10 cellular contexts compared by ENCODE assay signal in genomic region chr4:112735474-112735951, GRCh38.
DNase-seq lines count a peak whose midpoint lies in the region; ATAC-seq and FAIRE-seq lines count a peak whose summit lies in the region.
"Had no signal": no experiment of that assay in that cellular context is flagged by ENCODE, and none has a peak within 500 bp of the region (broad histone marks: within the 10 kb centered on the region; RNA-seq: fewer than 3 reads in every experiment).

No MANE protein-coding gene starts in this region.

- H2BK5ac ChIP-seq in mesenchymal stem cell (ENCODE audit: low read depth, low read length, poor library complexity, severe bottlenecking): no peak overlapping the region
- H2BK5ac ChIP-seq in neuronal stem cell (ENCODE audit: low read length): no peak overlapping the region

- H3K27ac ChIP-seq in mesenchymal stem cell (ENCODE audit: low read length, poor library complexity, severe bottlenecking) (no peak overlapping the region), neuronal stem cell (replicated peaks; ENCODE audit: low read length) (no peak overlapping the region)
- H3K27ac ChIP-seq: BLaER1 treated with 17β-estradiol and CSF1 and Interleukin-3, amounts not matched to agents 10 nM and 100 nM; pancreas had no signal

- H2BK12ac ChIP-seq in mesenchymal stem cell (ENCODE audit: low read length in 2 of 2) (no peak overlapping the region), neuronal stem cell (ENCODE audit: low read length) (no peak overlapping the region)

- peaks cover 19% of the 10 kb centered on the region for H3K4me1 Mint-ChIP-seq in T-helper 1 cell treated with Interleukin-12 subunit alpha and Interleukin-12 subunit beta and Interleukin-4 antibody, amounts not matched to agents 30 μg/mL and 1 μg/mL, for 36 hours (ENCODE audit: low read depth)

- H3K23ac ChIP-seq in mesenchymal stem cell (ENCODE audit: low read length in 2 of 2) (no peak overlapping the region), neuronal stem cell (ENCODE audit: low read depth, low read length, poor library complexity) (no peak overlapping the region)

- H3K9me3 Mint-ChIP-seq in T-helper 1 cell treated with Interleukin-12 subunit alpha and Interleukin-12 subunit beta and Interleukin-4 antibody, amounts not matched to agents 30 μg/mL and 1 μg/mL, for 36 hours: no peaks in the 10 kb centered on the region

- ATAC-seq in HG02884 (IDR thresholded peaks at IDR 0.05; ENCODE audit: unreplicated experiment): peak; percentile 72
- ATAC-seq: pancreas had no signal

- FAIRE-seq in frontal cortex (lab: Jason Lieb, UNC): no peak
- FAIRE-seq: pancreas had no signal

- H3K4ac ChIP-seq in mesenchymal stem cell (ENCODE audit: low read depth in 1 of 2, low read length in 2 of 2) (no peak overlapping the region), neuronal stem cell (ENCODE audit: low read length) (no peak overlapping the region)

- H3K4me3 Mint-ChIP-seq in T-helper 1 cell treated with Interleukin-12 subunit alpha and Interleukin-12 subunit beta and Interleukin-4 antibody, amounts not matched to agents 30 μg/mL and 1 μg/mL, for 36 hours: peak overlapping the region; percentile 0

- H3K18ac ChIP-seq in mesenchymal stem cell (ENCODE audit: low read depth in 1 of 2, low read length in 2 of 2): no peak overlapping the region
- no peak overlapping the region for H3K18ac ChIP-seq in neuronal stem cell (ENCODE audit: low read length)

- H3K79me1 ChIP-seq in mesenchymal stem cell (replicated peaks; ENCODE audit: low read length, poor library complexity, severe bottlenecking): no peaks in the 10 kb centered on the region
- H3K79me1 ChIP-seq in neuronal stem cell (ENCODE audit: low read depth, low read length): no peaks in the 10 kb centered on the region

- no peaks in the 10 kb centered on the region for H3K36me3 Mint-ChIP-seq in T-helper 1 cell treated with Interleukin-12 subunit alpha and Interleukin-12 subunit beta and Interleukin-4 antibody, amounts not matched to agents 30 μg/mL and 1 μg/mL, for 36 hours (ENCODE audit: low read depth)

- H4K8ac ChIP-seq in mesenchymal stem cell (ENCODE audit: low read length) (no peak overlapping the region), neuronal stem cell (ENCODE audit: low read depth, low read length) (no peak overlapping the region)

- H2BK120ac ChIP-seq in mesenchymal stem cell (ENCODE audit: low read depth, low read length) (no peak overlapping the region), neuronal stem cell (ENCODE audit: low read depth, low read length) (no peak overlapping the region)

- H3K14ac ChIP-seq in mesenchymal stem cell (ENCODE audit: low read length in 2 of 2) (no peak overlapping the region), neuronal stem cell (ENCODE audit: low read length) (no peak overlapping the region)

- no peak overlapping the region for H3K4me3 ChIP-seq in mesenchymal stem cell (ENCODE audit: insufficient read depth in 1 of 2, low read depth in 1 of 2, low read length in 2 of 2)
- H3K4me3 ChIP-seq in neuronal stem cell (ENCODE audit: low read length in 2 of 2): no peak overlapping the region
- H3K4me3 ChIP-seq: BLaER1 treated with 17β-estradiol and CSF1 and Interleukin-3, amounts not matched to agents 10 nM and 100 nM; pancreas had no signal

- peak overlapping the region; percentile 45 for H3K27ac Mint-ChIP-seq in T-helper 1 cell treated with Interleukin-12 subunit alpha and Interleukin-12 subunit beta and Interleukin-4 antibody, amounts not matched to agents 30 μg/mL and 1 μg/mL, for 36 hours

- H3K9ac ChIP-seq in mesenchymal stem cell (ENCODE audit: low read length): no peak overlapping the region
- no peak overlapping the region for H3K9ac ChIP-seq in neuronal stem cell (ENCODE audit: low read depth, low read length, poor library complexity)
- H3K9ac ChIP-seq: BLaER1 treated with 17β-estradiol and CSF1 and Interleukin-3, amounts not matched to agents 10 nM and 100 nM had no signal

- H4K91ac ChIP-seq in mesenchymal stem cell (ENCODE audit: low read length) (no peak overlapping the region), neuronal stem cell (ENCODE audit: low read depth, low read length, poor library complexity) (no peak overlapping the region)

- no peak overlapping the region for H3K4me2 ChIP-seq in mesenchymal stem cell (ENCODE audit: low read length, poor library complexity, severe bottlenecking)
- H3K4me2 ChIP-seq in neuronal stem cell (ENCODE audit: insufficient read depth, low read length, poor library complexity, severe bottlenecking): no peak overlapping the region
- H3K4me2 ChIP-seq: BLaER1 treated with 17β-estradiol and CSF1 and Interleukin-3, amounts not matched to agents 10 nM and 100 nM had no signal

- H3K9me3 ChIP-seq in mesenchymal stem cell (ENCODE audit: control insufficient read depth, low read length) (no peaks in the 10 kb centered on the region), neuronal stem cell (replicated peaks in 1 of 2; ENCODE audit: control insufficient read depth in 2 of 2, insufficient read depth in 1 of 2, low read depth in 1 of 2, low read length in 2 of 2) (no peaks in the 10 kb centered on the region)
- H3K9me3 ChIP-seq: BLaER1 treated with 17β-estradiol and CSF1 and Interleukin-3, amounts not matched to agents 10 nM and 100 nM; pancreas had no signal

- DNase-seq in stimulated activated CD4-positive, alpha-beta T cell treated with anti-CD3 and anti-CD28 coated beads, Interleukin-15, amount 100 ng/mL, for 24 hours: peak; percentile 27
- DNase-seq in stimulated activated CD4-positive, alpha-beta T cell treated with anti-CD3 and anti-CD28 coated beads, Interleukin-4, amount 100 ng/mL, for 1 hour: no peak
- DNase-seq in mesenchymal stem cell: no peak
- DNase-seq in SKM-1 (lab: John Stamatoyannopoulos, UW; ENCODE audit: unreplicated experiment): no peak
- DNase-seq in neuronal stem cell (ENCODE audit: low spot score): no peak
- DNase-seq in frontal cortex (ENCODE audit: low spot score in 2 of 2): no peak
- DNase-seq: pancreas had no signal

- H2AK5ac ChIP-seq in mesenchymal stem cell (ENCODE audit: low read length, severe bottlenecking): no peak overlapping the region
- no peak overlapping the region for H2AK5ac ChIP-seq in neuronal stem cell (ENCODE audit: low read depth, low read length)

- H3K4me1 ChIP-seq in mesenchymal stem cell (ENCODE audit: control insufficient read depth, insufficient read depth, low read depth, low read length): no peaks in the 10 kb centered on the region
- no peaks in the 10 kb centered on the region for H3K4me1 ChIP-seq in neuronal stem cell (ENCODE audit: control insufficient read depth in 2 of 2, insufficient read depth in 1 of 2, low read depth in 1 of 2, low read length in 2 of 2)
- H3K4me1 ChIP-seq: pancreas had no signal

- H2AFZ ChIP-seq in mesenchymal stem cell (ENCODE audit: low read depth, low read length): no peak overlapping the region
- H2AFZ ChIP-seq in neuronal stem cell (ENCODE audit: low read length): no peak overlapping the region

- no peaks in the 10 kb centered on the region for H3K27me3 Mint-ChIP-seq in T-helper 1 cell treated with Interleukin-12 subunit alpha and Interleukin-12 subunit beta and Interleukin-4 antibody, amounts not matched to agents 30 μg/mL and 1 μg/mL, for 36 hours (ENCODE audit: low read depth)

- no peak overlapping the region for H2BK15ac ChIP-seq in mesenchymal stem cell (ENCODE audit: low read depth, poor library complexity, severe bottlenecking)
- H2BK15ac ChIP-seq in neuronal stem cell (ENCODE audit: low read length): no peak overlapping the region

- no peaks in the 10 kb centered on the region for H3K36me3 ChIP-seq in mesenchymal stem cell (ENCODE audit: control insufficient read depth in 1 of 2, insufficient read depth in 2 of 2, low read depth in 1 of 2, low read length in 2 of 2)
- no peaks in the 10 kb centered on the region for H3K36me3 ChIP-seq in neuronal stem cell (replicated peaks in 1 of 2; ENCODE audit: control insufficient read depth in 2 of 2, insufficient read depth in 2 of 2, low read length in 2 of 2)
- H3K36me3 ChIP-seq: BLaER1 treated with 17β-estradiol and CSF1 and Interleukin-3, amounts not matched to agents 10 nM and 100 nM; pancreas had no signal

- H3K27me3 ChIP-seq in mesenchymal stem cell (ENCODE audit: control insufficient read depth in 1 of 2, insufficient read depth in 1 of 2, low read length in 2 of 2) (no peaks in the 10 kb centered on the region), neuronal stem cell (ENCODE audit: control insufficient read depth in 3 of 3, insufficient read depth in 3 of 3, low read depth in 1 of 3, low read length in 3 of 3) (peaks cover 0 to 3% (median 0%) of the 10 kb centered on the region in 3 experiments)
- H3K27me3 ChIP-seq: BLaER1 treated with 17β-estradiol and CSF1 and Interleukin-3, amounts not matched to agents 10 nM and 100 nM; pancreas had no signal
